In the genomic region with DNA sequence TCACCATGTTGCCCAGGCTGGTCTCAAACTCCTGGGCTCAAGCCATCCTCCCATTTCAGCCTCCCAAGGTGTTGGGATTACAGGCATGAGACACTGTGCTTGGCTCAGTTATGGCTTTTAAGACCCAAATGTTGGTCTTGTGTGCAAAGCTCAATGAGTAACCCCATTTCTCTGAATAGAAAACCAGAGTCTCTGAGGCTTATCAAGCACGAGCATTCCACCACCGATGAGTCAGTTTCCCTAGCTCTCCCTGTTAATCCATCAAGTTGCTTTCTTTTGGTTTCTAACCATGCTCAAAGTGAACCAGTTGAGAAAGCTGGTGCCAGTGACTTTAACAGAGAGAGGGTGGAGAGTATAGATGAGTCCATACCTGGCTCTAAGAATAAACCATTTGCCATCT, we compare ENCODE assay signal across 25 cellular contexts.
DNase-seq lines count a peak whose midpoint lies in the region; ATAC-seq, FAIRE-seq and TF ChIP-seq lines count a peak whose summit lies in the region.
"Had no signal": no experiment of that assay in that cellular context is flagged by ENCODE, and none has a peak within 500 bp of the region (broad histone marks: within the 10 kb centered on the region; RNA-seq: fewer than 3 reads in every experiment).

No MANE protein-coding gene starts in this region.

- no peaks in the 10 kb centered on the region for H3K36me3 ChIP-seq in bronchial epithelial cell (ENCODE audit: control insufficient read depth, insufficient read depth, low read length)
- H3K36me3 ChIP-seq: BLaER1 treated with 17β-estradiol and CSF1 and Interleukin-3, amounts not matched to agents 10 nM and 100 nM had no signal

- FAIRE-seq in bronchial epithelial cell (lab: Jason Lieb, UNC), result no peak
- FAIRE-seq: A549, D721Med, G401.6, H1 had no signal

- no peak overlapping the region for H3K4me3 ChIP-seq in bronchial epithelial cell (ENCODE audit: low read depth, low read length)
- H3K4me3 ChIP-seq: A549; BLaER1 treated with 17β-estradiol and CSF1 and Interleukin-3, amounts not matched to agents 10 nM and 100 nM; PC-9 had no signal

- no peaks in the 10 kb centered on the region for H3K27me3 ChIP-seq in bronchial epithelial cell (ENCODE audit: control insufficient read depth, insufficient read depth, low read length)
- H3K27me3 ChIP-seq: BLaER1 treated with 17β-estradiol and CSF1 and Interleukin-3, amounts not matched to agents 10 nM and 100 nM had no signal

- no peak for ATAC-seq in HG03135 (IDR thresholded peaks at IDR 0.05; ENCODE audit: unreplicated experiment)
- ATAC-seq: A549 had no signal

- in situ Hi-C loops in GM13976 (cut with MboI; ENCODE audit: low sequenced_read_pairs, unreplicated experiment), result no loop called here

- TF ChIP-seq CTCF in bronchial epithelial cell (IDR thresholded peaks at IDR 0.05; ENCODE audit: insufficient read depth, low read length, severe bottlenecking) (no peak), GM13976 (IDR thresholded peaks at IDR 0.05; ENCODE audit: borderline replicate concordance, control extremely low read depth, extremely low read depth, insufficient read depth, missing control alignments) (no peak)

- DNase-seq in NCI-H226, result peak; percentile 41
- DNase-seq in bronchial epithelial cell (ENCODE audit: low read depth), result peak; percentile 44
- DNase-seq in iris pigment epithelial cell (ENCODE audit: low read depth), result peak; percentile 16
- no peak for DNase-seq in NCI-H2081 treated with DMSO at 0.1 percent for 48 hours (lab: John Stamatoyannopoulos, UW)
- no peak for DNase-seq in superior temporal gyrus (ENCODE audit: extremely low spot score)
- DNase-seq in GM13976 (ENCODE audit: low spot score), result no peak
- DNase-seq: AML-193; CD4-positive, alpha-beta T cell; HCEC 1CT; Karpas-422; NCI-H1105; NCI-H1436 treated with DMSO at 0.1 percent for 48 hours; NCI-H187 treated with DMSO at 0.1 percent for 48 hours; NCI-H2107; NCI-H446; NCI-H524 treated with DMSO at 0.1 percent for 48 hours; NCI-H774; PC-9; SHP77 had no signal

Comparison
In these comparisons a context has a peak if more than half of its experiments do, and no peak if none do; other contexts are left out.
1. DNase-seq: peak in NCI-H226 (single experiment), bronchial epithelial cell (single experiment) and iris pigment epithelial cell (single experiment); none in NCI-H2081 treated with DMSO at 0.1 percent for 48 hours (single experiment), superior temporal gyrus (single experiment) and GM13976 (single experiment).